In genomic region chr16:89720859-89721643, GRCh38 we compare ENCODE assay signal across 8 cellular contexts. TPM values are rescaled to one million over a fixed set of nuclear protein-coding genes. Genes with fewer than 3 reads are reported as not detected.
DNase-seq lines count a peak whose midpoint lies in the region; ATAC-seq and TF ChIP-seq lines count a peak whose summit lies in the region.

A gene with protein sequence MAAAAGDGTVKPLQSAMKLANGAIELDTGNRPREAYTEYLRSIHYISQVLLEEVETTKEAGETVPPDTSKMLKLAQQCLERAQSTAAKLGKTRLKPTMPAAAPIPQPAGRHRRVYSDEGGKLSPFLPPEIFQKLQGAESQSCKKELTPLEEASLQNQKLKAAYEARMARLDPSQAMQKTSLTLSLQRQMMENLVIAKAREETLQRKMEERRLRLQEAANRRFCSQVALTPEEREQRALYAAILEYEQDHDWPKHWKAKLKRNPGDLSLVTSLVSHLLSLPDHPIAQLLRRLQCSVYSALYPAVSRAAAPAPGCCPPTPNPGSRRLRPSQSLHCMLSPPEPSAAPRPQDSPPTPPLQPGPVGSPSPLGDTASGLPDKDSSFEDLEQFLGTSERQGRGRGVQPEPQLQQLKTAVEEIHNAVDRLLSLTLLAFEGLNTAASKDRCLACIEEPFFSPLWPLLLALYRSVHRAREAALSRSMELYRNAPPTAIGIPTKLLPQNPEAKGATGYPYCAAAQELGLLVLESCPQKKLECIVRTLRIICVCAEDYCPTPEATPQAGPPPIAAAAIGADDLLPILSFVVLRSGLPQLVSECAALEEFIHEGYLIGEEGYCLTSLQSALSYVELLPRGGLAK (minus strand): TSS chr16:89720898. CDS start chr16:89720861, 37 bp downstream.
Gene ZNF276 (plus strand): TSS chr16:89721537. CDS start chr16:89721641, 104 bp downstream.

- H4K20me1 ChIP-seq in KMS-11 (ENCODE audit: insufficient read depth), result no peaks in the 10 kb centered on the region

- H3K4me1 ChIP-seq in KMS-11 (ENCODE audit: low read depth, poor library complexity, severe bottlenecking), result peaks cover 31% of the 10 kb centered on the region

- no peaks in the 10 kb centered on the region for H3K36me3 ChIP-seq in KMS-11 (ENCODE audit: insufficient read depth)
- no peaks in the 10 kb centered on the region; the same call in 1 of the 2 replicates for H3K36me3 ChIP-seq in SK-N-MC (ENCODE audit: insufficient read depth, low read length)

- peaks cover 27% of the 10 kb centered on the region for H3K79me2 ChIP-seq in KMS-11 (ENCODE audit: insufficient read depth, low read depth)

- H3K36me3 Mint-ChIP-seq in activated naive CD4-positive, alpha-beta T cell treated with anti-CD3 and anti-CD28 coated beads, Interleukin-2, amount 10 ng/mL, durations not matched to agents 7 days and 5 days, result peaks cover 30% of the 10 kb centered on the region

- H3K4me1 Mint-ChIP-seq in activated naive CD4-positive, alpha-beta T cell treated with anti-CD3 and anti-CD28 coated beads, Interleukin-2, amount 10 ng/mL, durations not matched to agents 7 days and 5 days, result peaks cover 40% of the 10 kb centered on the region

- TF ChIP-seq CTCF in KMS-11 (conservative IDR thresholded peaks at IDR 0.05; ENCODE audit: low read depth, low read length), result no peak
- TF ChIP-seq CTCF in omental fat pad (IDR thresholded peaks at IDR 0.05), result no peak

- no peak within 1 kb of the TSS for H3K4me3 ChIP-seq in KMS-11 (IDR thresholded peaks at IDR 0.05; ENCODE audit: insufficient read depth, low read depth, low read length)
- H3K4me3 ChIP-seq in SK-N-MC, result peak within 1 kb of the TSS; percentile 78

- peaks cover 9% of the 10 kb centered on the region for H3K27me3 Mint-ChIP-seq in activated naive CD4-positive, alpha-beta T cell treated with anti-CD3 and anti-CD28 coated beads, Interleukin-2, amount 10 ng/mL, durations not matched to agents 7 days and 5 days

- H3K4me2 ChIP-seq in KMS-11, result peak within 1 kb of the TSS; percentile 90

- CTCF ChIA-PET in activated naive CD4-positive, alpha-beta T cell treated with anti-CD3 and anti-CD28 coated beads, Interleukin-2, amount 10 ng/mL, durations not matched to agents 7 days and 5 days (lab: Charles Lee), result interaction anchor here (1.3 to 3.7 kb wide), 2 partner anchors 12 to 14 kb away, joined by 3 to 13 read pairs; no protein-coding TSS in a partner anchor

- H3K27ac Mint-ChIP-seq in activated naive CD4-positive, alpha-beta T cell treated with anti-CD3 and anti-CD28 coated beads, Interleukin-2, amount 10 ng/mL, durations not matched to agents 7 days and 5 days, result peak within 1 kb of the TSS; percentile 98

- H2AFZ ChIP-seq in KMS-11 (ENCODE audit: low read depth), result peak within 1 kb of the TSS; percentile 22

- H3K9me3 ChIP-seq in SK-N-MC (ENCODE audit: low read depth, low read length), result no peaks in the 10 kb centered on the region

- peak within 1 kb of the TSS; percentile 75 for H3K27ac ChIP-seq in KMS-11
- H3K27ac ChIP-seq in SK-N-MC, result peak within 1 kb of the TSS; percentile 64
- H3K27ac ChIP-seq in temporal lobe (ENCODE audit: low read depth, low read length), result peak within 1 kb of the TSS; percentile 90

- peak; percentile 57 for ATAC-seq in GM21526 (IDR thresholded peaks at IDR 0.05; ENCODE audit: low FRiP score, unreplicated experiment)
- ATAC-seq in omental fat pad (ENCODE audit: low FRiP score), result peak; percentile 73

- peak within 1 kb of the TSS; percentile 91 for H3K4me3 Mint-ChIP-seq in activated naive CD4-positive, alpha-beta T cell treated with anti-CD3 and anti-CD28 coated beads, Interleukin-2, amount 10 ng/mL, durations not matched to agents 7 days and 5 days

- DNase-seq in DMS114 treated with DMSO at 0.1 percent for 48 hours (lab: John Stamatoyannopoulos, UW; ENCODE audit: unreplicated experiment), result peak; percentile 51
- DNase-seq in SK-N-MC (ENCODE audit: low read depth, low spot score), result no peak
- peak; percentile 89 for DNase-seq in activated naive CD4-positive, alpha-beta T cell treated with anti-CD3 and anti-CD28 coated beads, Interleukin-2, amount 10 ng/mL, durations not matched to agents 7 days and 5 days
- no peak for DNase-seq in glomerular endothelial cell (ENCODE audit: extremely low read depth, low read depth, low spot score)
- no peak for DNase-seq in omental fat pad (ENCODE audit: low spot score)

- H3K9ac ChIP-seq in KMS-11 (peak within 1 kb of the TSS; percentile 71), SK-N-MC (ENCODE audit: insufficient read length) (peak within 1 kb of the TSS; percentile 65)

- H3K27me3 ChIP-seq in KMS-11 (ENCODE audit: insufficient read depth, low read depth), result no peaks in the 10 kb centered on the region

- H3K9me3 Mint-ChIP-seq in activated naive CD4-positive, alpha-beta T cell treated with anti-CD3 and anti-CD28 coated beads, Interleukin-2, amount 10 ng/mL, durations not matched to agents 7 days and 5 days, result no peaks in the 10 kb centered on the region

RNA-seq across cellular contexts. Expression of the first gene that starts in this region (rescaled TPM):
- total RNA-seq in glomerular endothelial cell (10.5 and 16.9 TPM in 2 replicates), omental fat pad (1 to 10 TPM; 5.8 to 9.5 (median 7.8) TPM), temporal lobe (7.9 TPM)

RNA-seq across cellular contexts. Expression of gene ZNF276, which starts in this region (rescaled TPM):
- 13.2 and 33.8 TPM in 2 replicates for total RNA-seq in glomerular endothelial cell
- 10 to 100 TPM; 20.2 to 45.6 (median 36.6) TPM for total RNA-seq in omental fat pad
- total RNA-seq in temporal lobe, result 20.9 TPM

Comparison
In these comparisons a context has a peak if more than half of its experiments do, and no peak if none do; other contexts are left out.
1. DNase-seq: peak in DMS114 treated with DMSO at 0.1 percent for 48 hours (single experiment) and activated naive CD4-positive, alpha-beta T cell treated with anti-CD3 and anti-CD28 coated beads, Interleukin-2, amount 10 ng/mL, durations not matched to agents 7 days and 5 days (single experiment); none in SK-N-MC (single experiment), glomerular endothelial cell (single experiment) and omental fat pad (single experiment).
2. Peak in every context shown above with its lines, with median percentiles within 50 percentile points of each other: H3K27ac ChIP-seq.